ENCODE assay signal across 8 cellular contexts in genomic region chr1:15524283-15525042, GRCh38.
DNase-seq lines count a peak whose midpoint lies in the region; ATAC-seq lines count a peak whose summit lies in the region.

No MANE protein-coding gene starts in this region.

- peaks cover 15% of the 10 kb centered on the region for H3K36me3 Mint-ChIP-seq in central memory CD8-positive, alpha-beta T cell (ENCODE audit: insufficient read depth)

- ATAC-seq in GM19023 (IDR thresholded peaks at IDR 0.05; ENCODE audit: unreplicated experiment) (peak; percentile 38), HG03342 (IDR thresholded peaks at IDR 0.05; ENCODE audit: unreplicated experiment) (peak; percentile 37)
- peak; percentile 51 to 53 for ATAC-seq in activated CD4-positive, CD25-positive, alpha-beta regulatory T cell treated with anti-CD3 and anti-CD28 coated beads, Interleukin-2, amount 50 U/mL, for 24 hours
- peak; percentile 56 for ATAC-seq in central memory CD8-positive, alpha-beta T cell (replicated peaks; ENCODE audit: extremely low read depth, poor library complexity, severe bottlenecking)

- H3K27ac Mint-ChIP-seq in central memory CD8-positive, alpha-beta T cell (ENCODE audit: low read depth) = peak overlapping the region; percentile 98

- peaks cover 43% of the 10 kb centered on the region for H3K4me1 Mint-ChIP-seq in central memory CD8-positive, alpha-beta T cell

- no peaks in the 10 kb centered on the region for H3K27me3 Mint-ChIP-seq in central memory CD8-positive, alpha-beta T cell

- H3K4me3 Mint-ChIP-seq in central memory CD8-positive, alpha-beta T cell = peak overlapping the region; percentile 82

- H3K9me3 Mint-ChIP-seq in central memory CD8-positive, alpha-beta T cell = no peaks in the 10 kb centered on the region

- DNase-seq in AG08395 (ENCODE audit: low spot score) (peak; percentile 98), NCI-H345 treated with DMSO at 0.1 percent for 48 hours (lab: John Stamatoyannopoulos, UW; ENCODE audit: unreplicated experiment) (peak; percentile 98), islet precursor cell (peak; percentile 100)
- peak; percentile 99 to 100 for DNase-seq in central memory CD8-positive, alpha-beta T cell (ENCODE audit: low spot score in 2 of 2)
- DNase-seq in stimulated activated CD4-positive, alpha-beta T cell treated with anti-CD3 and anti-CD28 coated beads, Interleukin-12 subunit alpha, Interleukin-12 subunit beta, amount 100 ng/mL, for 4 hours = peak; percentile 99

Comparison
In these comparisons a context has a peak if more than half of its experiments do, and no peak if none do; other contexts are left out.
1. Peak in every context shown above with its lines: DNase-seq and ATAC-seq.